In the genomic region with DNA sequence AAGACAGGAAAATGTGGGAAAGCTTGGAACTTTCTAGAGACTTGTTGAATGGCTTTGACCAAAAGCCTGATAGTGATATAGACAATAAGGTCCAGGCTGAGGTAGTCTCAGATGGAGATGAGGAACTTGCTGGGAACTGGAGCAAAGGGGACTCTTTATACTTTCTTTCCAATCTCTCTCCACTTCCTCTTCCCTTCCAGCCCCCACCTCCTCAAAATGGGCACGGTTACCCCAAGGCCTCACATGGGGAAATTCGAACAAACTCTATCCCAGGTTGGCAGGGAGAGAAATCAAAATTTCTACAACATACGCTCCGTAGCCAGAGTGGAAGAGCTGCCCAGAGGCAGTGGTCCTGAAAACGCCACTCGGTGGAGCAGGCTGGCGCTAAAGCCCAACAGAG, we compare ENCODE assay signal across 28 cellular contexts.
"Had no signal": no experiment of that assay in that cellular context is flagged by ENCODE, and none has a peak within 500 bp of the region (broad histone marks: within the 10 kb centered on the region; RNA-seq: fewer than 3 reads in every experiment).

No MANE protein-coding gene starts in this region.

- FAIRE-seq: astrocyte, RCC 7860, TTC549 had no signal

- H3K27ac Mint-ChIP-seq: activated CD4-positive, alpha-beta memory T cell treated with anti-CD3 and anti-CD28 coated beads for 36 hours; activated naive CD4-positive, alpha-beta T cell treated with anti-CD3 and anti-CD28 coated beads, Interleukin-2, amount 50 U/mL, for 72 hours; activated T-helper 17 cell treated with anti-CD3 and anti-CD28 coated beads, Interleukin-2, amount 50 U/mL, for 72 hours had no signal

- H3K27me3 Mint-ChIP-seq: activated CD4-positive, alpha-beta memory T cell treated with anti-CD3 and anti-CD28 coated beads for 36 hours; activated T-helper 17 cell treated with anti-CD3 and anti-CD28 coated beads, Interleukin-2, amount 50 U/mL, for 72 hours had no signal

- H3K4me3 Mint-ChIP-seq: activated CD4-positive, alpha-beta memory T cell treated with anti-CD3 and anti-CD28 coated beads for 36 hours; activated T-helper 17 cell treated with anti-CD3 and anti-CD28 coated beads, Interleukin-2, amount 50 U/mL, for 72 hours had no signal

- H3K9me3 Mint-ChIP-seq: activated CD4-positive, alpha-beta memory T cell treated with anti-CD3 and anti-CD28 coated beads for 36 hours; activated naive CD4-positive, alpha-beta T cell treated with anti-CD3 and anti-CD28 coated beads, Interleukin-2, amount 50 U/mL, for 72 hours; activated T-helper 17 cell treated with anti-CD3 and anti-CD28 coated beads, Interleukin-2, amount 50 U/mL, for 72 hours had no signal

- DNase-seq: activated CD4-positive, alpha-beta memory T cell treated with anti-CD3 and anti-CD28 coated beads for 36 hours; activated CD4-positive, alpha-beta T cell treated with anti-CD3 and anti-CD28 coated beads for 4 hours; activated CD4-positive, alpha-beta T cell treated with anti-CD3 and anti-CD28 coated beads, Interleukin-2, amount 50 U/mL, for 1 hour; activated CD8-positive, alpha-beta memory T cell treated with anti-CD3 and anti-CD28 coated beads, Interleukin-2, amount 50 U/mL, for 4 hours; activated effector memory CD4-positive, alpha-beta T cell treated with anti-CD3 and anti-CD28 coated beads, Interleukin-2, amount 50 U/mL, for 16 hours; activated naive CD4-positive, alpha-beta T cell; activated T-cell treated with anti-CD3 and anti-CD28 coated beads for 4 hours; activated T-cell treated with anti-CD3 and anti-CD28 coated beads, Interleukin-2, amount 50 U/mL, for 48 hours; adrenal gland; body of pancreas; Kasumi-1; KG1; MG63; NCI-H1048; NCI-H1105 treated with DMSO at 0.1 percent for 48 hours; NCI-H1436; NCI-H1694 treated with DMSO at 0.1 percent for 48 hours; NCI-H2029; NCI-H345; NCI-H524 treated with DMSO at 0.1 percent for 48 hours; PC-9; SIG-M5; T1000 had no signal
